Comparison of ENCODE assay signal across 9 cellular contexts in genomic region chr15:68815598-68815997, GRCh38. TPM values are rescaled to one million over a fixed set of nuclear protein-coding genes. Genes with fewer than 3 reads are reported as not detected.
DNase-seq lines count a peak whose midpoint lies in the region; ATAC-seq and TF ChIP-seq lines count a peak whose summit lies in the region.
"Had no signal": no experiment of that assay in that cellular context is flagged by ENCODE, and none has a peak within 500 bp of the region (broad histone marks: within the 10 kb centered on the region; RNA-seq: fewer than 3 reads in every experiment).

No MANE protein-coding gene starts in this region.

- ATAC-seq in activated naive CD8-positive, alpha-beta T cell treated with anti-CD3 and anti-CD28 coated beads, Interleukin-2, amount 10 ng/mL, durations not matched to agents 7 days and 5 days (ENCODE audit: low read depth): no peak
- ATAC-seq in left lung: no peak

- no peaks in the 10 kb centered on the region for H3K27me3 ChIP-seq in Caco-2 (replicated peaks; ENCODE audit: control insufficient read depth, insufficient read depth, low read length)
- no peaks in the 10 kb centered on the region for H3K27me3 ChIP-seq in left lung

- peak overlapping the region; percentile 96 for H3K27ac Mint-ChIP-seq in Caco-2 (ENCODE audit: unreplicated experiment)
- peak overlapping the region in 2 of 3 donors; percentile 10 to 96 for H3K27ac Mint-ChIP-seq in IgD-negative memory B cell
- H3K27ac Mint-ChIP-seq in activated naive CD8-positive, alpha-beta T cell treated with anti-CD3 and anti-CD28 coated beads, Interleukin-2, amount 10 ng/mL, durations not matched to agents 7 days and 5 days: peak overlapping the region; percentile 96
- H3K27ac Mint-ChIP-seq in nephron: peak overlapping the region; percentile 99 to 100 (median 99)

- H3K4me1 ChIP-seq in Caco-2: peaks cover 28% of the 10 kb centered on the region
- H3K4me1 ChIP-seq in left lung: peaks cover 18 to 64% of the 10 kb centered on the region in 2 donors

- intact Hi-C loops in Caco-2 (cut with micrococcal nuclease; ENCODE audit: unreplicated experiment): loop anchor here (5.0 kb wide), 1 partner anchor 62 kb away; no protein-coding TSS in a partner anchor
- intact Hi-C loops in left lung (cut with DNase I): no loop called here

- no peaks in the 10 kb centered on the region for H3K36me3 ChIP-seq in Caco-2 (ENCODE audit: control insufficient read depth, insufficient read depth, low read length)
- H3K36me3 ChIP-seq in left lung: no peaks in the 10 kb centered on the region

- CTCF ChIA-PET in Caco-2 (lab: Charles Lee): no interaction called here

- no peaks in the 10 kb centered on the region for H3K9me3 ChIP-seq in Caco-2
- H3K9me3 ChIP-seq in left lung: no peaks in the 10 kb centered on the region

- no peak overlapping the region for H3K4me3 ChIP-seq in Caco-2 (ENCODE audit: low read depth, low read length)
- no peak overlapping the region for H3K4me3 ChIP-seq in left lung

- no peak for TF ChIP-seq CTCF in Caco-2 (IDR thresholded peaks at IDR 0.05; ENCODE audit: insufficient read depth in 1 of 2, low read depth in 1 of 2, low read length in 1 of 2, severe bottlenecking in 1 of 2, unreplicated experiment in 1 of 2)
- TF ChIP-seq CTCF in nephron (IDR thresholded peaks at IDR 0.05; ENCODE audit: unreplicated experiment in 3 of 3): no peak
- no peak for TF ChIP-seq CTCF in left lung (IDR thresholded peaks at IDR 0.05)

- DNase-seq in Caco-2: no peak
- no peak for DNase-seq in activated naive CD8-positive, alpha-beta T cell treated with anti-CD3 and anti-CD28 coated beads, Interleukin-2, amount 10 ng/mL, durations not matched to agents 7 days and 5 days
- DNase-seq in Kasumi-1 (lab: John Stamatoyannopoulos, UW): no peak
- DNase-seq in OCI-M1 (lab: John Stamatoyannopoulos, UW): no peak
- no peak for DNase-seq in left lung
- DNase-seq: midbrain, NCI-H2171 treated with DMSO at 0.1 percent for 48 hours had no signal

- H3K27ac ChIP-seq in left lung: peak overlapping the region in 1 of 2 donors; percentile 98

- H3K36me3 Mint-ChIP-seq in Caco-2 (ENCODE audit: insufficient read depth, unreplicated experiment) (peaks cover 50% of the 10 kb centered on the region), IgD-negative memory B cell (peaks cover 2% of the 10 kb centered on the region), nephron (ENCODE audit: low read depth) (peaks cover 16% of the 10 kb centered on the region)
- peaks cover 9% of the 10 kb centered on the region for H3K36me3 Mint-ChIP-seq in activated naive CD8-positive, alpha-beta T cell treated with anti-CD3 and anti-CD28 coated beads, Interleukin-2, amount 10 ng/mL, durations not matched to agents 7 days and 5 days

- no TSS peak for BruUV-seq in Caco-2 (replicated peaks; lab: Mats Ljungman, UMichigan)

- H3K4me1 Mint-ChIP-seq in Caco-2 (ENCODE audit: low read depth, unreplicated experiment): peaks cover 23% of the 10 kb centered on the region
- peaks cover 32 to 46% (median 46%) of the 10 kb centered on the region in 3 donors for H3K4me1 Mint-ChIP-seq in IgD-negative memory B cell
- peaks cover 39% of the 10 kb centered on the region for H3K4me1 Mint-ChIP-seq in activated naive CD8-positive, alpha-beta T cell treated with anti-CD3 and anti-CD28 coated beads, Interleukin-2, amount 10 ng/mL, durations not matched to agents 7 days and 5 days
- peaks cover 56% of the 10 kb centered on the region for H3K4me1 Mint-ChIP-seq in nephron

- H3K27me3 Mint-ChIP-seq in Caco-2 (ENCODE audit: insufficient read depth, unreplicated experiment) (no peaks in the 10 kb centered on the region), IgD-negative memory B cell (no peaks in the 10 kb centered on the region), nephron (ENCODE audit: low read depth) (no peaks in the 10 kb centered on the region)
- H3K27me3 Mint-ChIP-seq in activated naive CD8-positive, alpha-beta T cell treated with anti-CD3 and anti-CD28 coated beads, Interleukin-2, amount 10 ng/mL, durations not matched to agents 7 days and 5 days: no peaks in the 10 kb centered on the region

- H3K4me3 Mint-ChIP-seq in Caco-2 (ENCODE audit: unreplicated experiment) (peak overlapping the region; percentile 100), IgD-negative memory B cell (peak overlapping the region in 3 of 4 donors; percentile 49 to 96 (median 96)), nephron (peak overlapping the region; percentile 95 to 99 (median 96))
- peak overlapping the region; percentile 88 for H3K4me3 Mint-ChIP-seq in activated naive CD8-positive, alpha-beta T cell treated with anti-CD3 and anti-CD28 coated beads, Interleukin-2, amount 10 ng/mL, durations not matched to agents 7 days and 5 days

- H3K9me3 Mint-ChIP-seq in Caco-2 (ENCODE audit: unreplicated experiment): no peaks in the 10 kb centered on the region
- H3K9me3 Mint-ChIP-seq in IgD-negative memory B cell: no peaks in the 10 kb centered on the region
- no peaks in the 10 kb centered on the region for H3K9me3 Mint-ChIP-seq in activated naive CD8-positive, alpha-beta T cell treated with anti-CD3 and anti-CD28 coated beads, Interleukin-2, amount 10 ng/mL, durations not matched to agents 7 days and 5 days
- H3K9me3 Mint-ChIP-seq in nephron: no peaks in the 10 kb centered on the region

- POLR2A ChIA-PET in Caco-2 (lab: Charles Lee): interaction anchor here (0.5 kb wide), 1 partner anchor 9 kb away, joined by 3 read pairs; no protein-coding TSS in a partner anchor
- POLR2A ChIA-PET in activated naive CD8-positive, alpha-beta T cell treated with anti-CD3 and anti-CD28 coated beads, Interleukin-2, amount 10 ng/mL, durations not matched to agents 7 days and 5 days (lab: Charles Lee): interaction anchor here (0.8 to 9.3 kb wide), 3 partner anchors 11 to 22 kb away, joined by 3 to 95 read pairs (median 3); no protein-coding TSS in a partner anchor

RNA-seq across cellular contexts. Expression of gene ANP32A, which starts 5.1 kb away (rescaled TPM):
- total RNA-seq in Caco-2 (2022) (169 and 178 TPM in 2 replicates), left lung (100 to 1,000 TPM; 111 to 127 TPM)
- 110 TPM for polyA plus RNA-seq in IgD-negative memory B cell
- 100 to 1,000 TPM; 174 to 177 TPM for total RNA-seq in activated naive CD8-positive, alpha-beta T cell treated with anti-CD3 and anti-CD28 coated beads, Interleukin-2, amount 10 ng/mL, durations not matched to agents 7 days and 5 days
